8 cellular contexts compared by ENCODE assay signal in genomic region chr6:73969982-73970960, GRCh38.
DNase-seq lines count a peak whose midpoint lies in the region; ATAC-seq and TF ChIP-seq lines count a peak whose summit lies in the region.

No MANE protein-coding gene starts in this region.

- H3K9me3 ChIP-seq in HCT116 (ENCODE audit: control insufficient read depth in 1 of 2, insufficient read depth in 1 of 2, low read depth in 1 of 2, low read length in 2 of 2) = no peaks in the 10 kb centered on the region
- no peaks in the 10 kb centered on the region for H3K9me3 ChIP-seq in OCI-LY3 (ENCODE audit: insufficient read depth, low read length)
- H3K9me3 ChIP-seq in neural progenitor cell (ENCODE audit: low read depth) = no peaks in the 10 kb centered on the region
- H3K9me3 ChIP-seq in vagina = no peaks in the 10 kb centered on the region

- peak; percentile 78 for ATAC-seq in HCT116

- DNase-seq in HCT116 (ENCODE audit: low read depth, low spot score) (peak; percentile 74), erythroblast (lab: John Stamatoyannopoulos, UW) (peak; percentile 7 to 30), neural progenitor cell (ENCODE audit: low spot score) (peak; percentile 81), vagina (ENCODE audit: extremely low spot score in 2 of 2) (no peak)
- no peak for DNase-seq in activated CD4-positive, alpha-beta T cell treated with anti-CD3 and anti-CD28 coated beads for 4 hours
- no peak for DNase-seq in NK-92 treated with Interleukin-12 subunit alpha and Interleukin-12 subunit beta, amount 100 ng/mL, for 24 hours (lab: John Stamatoyannopoulos, UW)

- H4K20me1 ChIP-seq in HCT116 (ENCODE audit: insufficient read depth) (no peaks in the 10 kb centered on the region), OCI-LY3 (ENCODE audit: insufficient read depth, low read length) (no peaks in the 10 kb centered on the region), neural progenitor cell (ENCODE audit: low read depth) (no peaks in the 10 kb centered on the region)

- H2AFZ ChIP-seq in HCT116 (ENCODE audit: low read depth, low read length, poor library complexity, severe bottlenecking) (peak overlapping the region; percentile 88), OCI-LY3 (ENCODE audit: low read depth, low read length) (peak overlapping the region; percentile 3; the same call in 1 of the 2 replicates), neural progenitor cell (replicated peaks) (no peak overlapping the region)

- H3K27ac ChIP-seq in C4-2B (no peak overlapping the region), HCT116 (ENCODE audit: low read depth, low read length) (no peak overlapping the region), OCI-LY3 (ENCODE audit: low read length) (no peak overlapping the region), neural progenitor cell (no peak overlapping the region), vagina (no peak overlapping the region)

- no peak overlapping the region for H3K27ac Mint-ChIP-seq in neural progenitor cell

- no peaks in the 10 kb centered on the region for H3K9me3 Mint-ChIP-seq in neural progenitor cell

- POLR2A ChIA-PET in HCT116 (lab: Charles Lee) = interaction anchor here (0.7 kb wide), 1 partner anchor 1459 kb away, joined by 3 read pairs; no protein-coding TSS in a partner anchor

- RAD21 ChIA-PET in HCT116 (lab: Charles Lee; ENCODE audit: low non-redundant PET in 1 of 2, low total read pairs in 2 of 2, uncharacterized antibody in 2 of 2, unreplicated experiment in 2 of 2) = interaction anchor here in 1 of 2 experiments (0.6 to 1.0 kb wide), 2 partner anchors 237 to 1239 kb away, joined by 3 to 4 read pairs; no protein-coding TSS in a partner anchor

- TF ChIP-seq CTCF in C4-2B (conservative IDR thresholded peaks at IDR 0.05) (peak; percentile 79), HCT116 (IDR thresholded peaks at IDR 0.05 in 2 of 3, conservative IDR thresholded peaks at IDR 0.05 in 1 of 3; ENCODE audit: borderline replicate concordance in 1 of 3, insufficient read depth in 1 of 3, low read depth in 2 of 3, low read length in 2 of 3) (peak; percentile 63 to 84 (median 64)), OCI-LY3 (IDR thresholded peaks at IDR 0.05; ENCODE audit: low read depth, low read length) (peak; percentile 90), neural progenitor cell (IDR thresholded peaks at IDR 0.05) (peak; percentile 89), vagina (IDR thresholded peaks at IDR 0.05) (peak in 1 of 3 experiments; percentile 36)

- H3F3A ChIP-seq in neural progenitor cell (ENCODE audit: low read depth) = no peaks in the 10 kb centered on the region

- H3K36me3 ChIP-seq in HCT116 (ENCODE audit: control insufficient read depth in 1 of 2, insufficient read depth in 2 of 2, low read length in 2 of 2) (no peaks in the 10 kb centered on the region), OCI-LY3 (replicated peaks; ENCODE audit: low read depth, low read length) (no peaks in the 10 kb centered on the region), neural progenitor cell (no peaks in the 10 kb centered on the region), vagina (no peaks in the 10 kb centered on the region)

- TF ChIP-seq RAD21 in HCT116 (IDR thresholded peaks at IDR 0.05; ENCODE audit: low read depth) = peak; percentile 82

- no peak overlapping the region for H3K4me3 Mint-ChIP-seq in neural progenitor cell

- TF ChIP-seq POLR2A in HCT116 (IDR thresholded peaks at IDR 0.05; ENCODE audit: borderline replicate concordance, extremely low read depth, insufficient read depth, insufficient read length) = no peak
- TF ChIP-seq POLR2A in erythroblast (IDR thresholded peaks at IDR 0.05; ENCODE audit: low read length) = no peak
- TF ChIP-seq POLR2A in vagina (IDR thresholded peaks at IDR 0.05) = no peak

- no peak overlapping the region for H3K9ac ChIP-seq in HCT116 (ENCODE audit: low read length)
- H3K9ac ChIP-seq in OCI-LY3 (ENCODE audit: low read length) = no peak overlapping the region
- H3K9ac ChIP-seq in neural progenitor cell = no peak overlapping the region

- no peaks in the 10 kb centered on the region for H3K27me3 Mint-ChIP-seq in neural progenitor cell (ENCODE audit: insufficient read depth, low read depth)

- intact Hi-C loops in HCT116 (cut with micrococcal nuclease) (loop anchor here (2.0 to 10.0 kb wide), 3 partner anchors 425 to 1235 kb away; no protein-coding TSS in a partner anchor), vagina (cut with DNase I) (no loop called here)

- H3K4me2 ChIP-seq in HCT116 (ENCODE audit: low read length) = peak overlapping the region; percentile 18; the same call in 1 of the 2 replicates
- H3K4me2 ChIP-seq in OCI-LY3 (ENCODE audit: low read length) = no peak overlapping the region
- no peak overlapping the region for H3K4me2 ChIP-seq in neural progenitor cell

- CTCF ChIA-PET in HCT116 (lab: Charles Lee) = interaction anchor here (0.6 to 2.4 kb wide), 9 partner anchors 10 to 1238 kb away, joined by 3 to 11 read pairs (median 3); partner anchors contain the start of gene COL12A1

- peaks cover 6% of the 10 kb centered on the region for H3K4me1 Mint-ChIP-seq in neural progenitor cell

- H3K27me3 ChIP-seq in HCT116 (ENCODE audit: insufficient read depth, low read length) = no peaks in the 10 kb centered on the region
- H3K27me3 ChIP-seq in OCI-LY3 (ENCODE audit: low read depth, low read length) = no peaks in the 10 kb centered on the region
- H3K27me3 ChIP-seq in neural progenitor cell = no peaks in the 10 kb centered on the region
- no peaks in the 10 kb centered on the region for H3K27me3 ChIP-seq in vagina

- no peaks in the 10 kb centered on the region for H3K9me2 ChIP-seq in HCT116 (ENCODE audit: insufficient read depth)

- H3K79me2 ChIP-seq in HCT116 (ENCODE audit: insufficient read depth, low read length) (no peaks in the 10 kb centered on the region), OCI-LY3 (ENCODE audit: low read length) (no peaks in the 10 kb centered on the region), neural progenitor cell (ENCODE audit: low read depth) (no peaks in the 10 kb centered on the region)

- no peak overlapping the region for H3K4me3 ChIP-seq in HCT116 (replicated peaks in 1 of 2; ENCODE audit: low read depth in 1 of 2, low read length in 2 of 2)
- H3K4me3 ChIP-seq in OCI-LY3 (ENCODE audit: low read length) = no peak overlapping the region
- H3K4me3 ChIP-seq in neural progenitor cell = no peak overlapping the region
- H3K4me3 ChIP-seq in vagina = no peak overlapping the region

- no TSS peak for BruUV-seq in HCT116 (replicated peaks; lab: Mats Ljungman, UMichigan)

- H3K36me3 Mint-ChIP-seq in neural progenitor cell = no peaks in the 10 kb centered on the region

- H3K4me1 ChIP-seq in HCT116 (ENCODE audit: control insufficient read depth in 1 of 2, insufficient read depth in 2 of 2, low read length in 2 of 2) (peaks cover 0 to 5% of the 10 kb centered on the region in 2 experiments; a peak in 2 of 4 replicates), OCI-LY3 (ENCODE audit: low read length) (no peaks in the 10 kb centered on the region), neural progenitor cell (peaks cover 4% of the 10 kb centered on the region), vagina (peaks cover 14% of the 10 kb centered on the region)

TF ChIP-seq in HCT116, 20 proteins besides CTCF, POLR2A, EP300 and RAD21 (continues in another document):
- TF ChIP-seq TCF7L2 (IDR thresholded peaks at IDR 0.05; ENCODE audit: borderline replicate concordance, extremely low read depth, insufficient read depth, insufficient read length) (no peak), ATF3 (IDR thresholded peaks at IDR 0.05) (no peak), YY1 (IDR thresholded peaks at IDR 0.05; ENCODE audit: extremely low read depth, insufficient replicate concordance, low read depth, low read length) (no peak), SP1 (IDR thresholded peaks at IDR 0.05; ENCODE audit: low read depth) (peak; percentile 20; the same call in 1 of the 2 replicates), POLR2AphosphoS5 (IDR thresholded peaks at IDR 0.05; ENCODE audit: low read depth, low read length) (no peak), SRF (IDR thresholded peaks at IDR 0.05; ENCODE audit: low read depth) (no peak), JUND (IDR thresholded peaks at IDR 0.05) (no peak), ZNF274 (IDR thresholded peaks at IDR 0.05; ENCODE audit: low read depth, low read length) (no peak), EZH2 (IDR thresholded peaks at IDR 0.05) (no peak), ZFX (IDR thresholded peaks at IDR 0.05) (no peak), REST (IDR thresholded peaks at IDR 0.05; ENCODE audit: low read depth) (no peak), MAX (IDR thresholded peaks at IDR 0.05) (no peak), ELF1 (IDR thresholded peaks at IDR 0.05; ENCODE audit: borderline replicate concordance, low read depth) (no peak)

Comparison
In these comparisons a context has a peak if more than half of its experiments do, and no peak if none do; other contexts are left out.
1. DNase-seq: peak in HCT116 (single experiment), erythroblast (2 of 2) and neural progenitor cell (single experiment); none in activated CD4-positive, alpha-beta T cell treated with anti-CD3 and anti-CD28 coated beads for 4 hours (0 of 2), vagina (0 of 2) and NK-92 treated with Interleukin-12 subunit alpha and Interleukin-12 subunit beta, amount 100 ng/mL, for 24 hours (single experiment).